ENCODE assay signal across 17 cellular contexts in genomic region chr5:105475401-105475800, GRCh38.
"Had no signal": no experiment of that assay in that cellular context is flagged by ENCODE, and none has a peak within 500 bp of the region (broad histone marks: within the 10 kb centered on the region; RNA-seq: fewer than 3 reads in every experiment).

No MANE protein-coding gene starts in this region.

- H3K27ac ChIP-seq: epithelial cell of prostate, gastrocnemius medialis, psoas muscle, sigmoid colon, suprapubic skin, upper lobe of left lung had no signal

- H3K36me3 ChIP-seq: gastrocnemius medialis, sigmoid colon, suprapubic skin, upper lobe of left lung had no signal

- ATAC-seq: gastrocnemius medialis, left ventricle myocardium superior, psoas muscle had no signal

- H3K27me3 ChIP-seq: gastrocnemius medialis, sigmoid colon, suprapubic skin, upper lobe of left lung had no signal

- H3K4me1 ChIP-seq: gastrocnemius medialis, psoas muscle, sigmoid colon, suprapubic skin, upper lobe of left lung had no signal

- H3K9me3 ChIP-seq: gastrocnemius medialis, sigmoid colon, upper lobe of left lung had no signal

- DNase-seq: activated CD4-positive, alpha-beta memory T cell treated with anti-CD3 and anti-CD28 coated beads for 36 hours; activated CD4-positive, alpha-beta T cell treated with anti-CD3 and anti-CD28 coated beads for 1 hour; activated gamma-delta T cell; activated T-cell treated with anti-CD3 and anti-CD28 coated beads, Interleukin-2, amount 50 U/mL, for 48 hours; amygdala; cortex of kidney; effector CD8-positive, alpha-beta T cell; gastrocnemius medialis; left ventricle myocardium superior; mesendoderm; psoas muscle; sigmoid colon; stimulated activated CD4-positive, alpha-beta T cell treated with anti-CD3 and anti-CD28 coated beads, Interleukin-12 subunit alpha, Interleukin-12 subunit beta, amount 100 ng/mL, for 4 hours; stimulated activated naive CD4-positive, alpha-beta T cell treated with Interleukin-2 at 50 U/mL for 16 hours; upper lobe of left lung had no signal

- H3K4me3 ChIP-seq: gastrocnemius medialis, psoas muscle, sigmoid colon, suprapubic skin, upper lobe of left lung had no signal
